Comparison of ENCODE assay signal across 1 cellular context in the genomic region with DNA sequence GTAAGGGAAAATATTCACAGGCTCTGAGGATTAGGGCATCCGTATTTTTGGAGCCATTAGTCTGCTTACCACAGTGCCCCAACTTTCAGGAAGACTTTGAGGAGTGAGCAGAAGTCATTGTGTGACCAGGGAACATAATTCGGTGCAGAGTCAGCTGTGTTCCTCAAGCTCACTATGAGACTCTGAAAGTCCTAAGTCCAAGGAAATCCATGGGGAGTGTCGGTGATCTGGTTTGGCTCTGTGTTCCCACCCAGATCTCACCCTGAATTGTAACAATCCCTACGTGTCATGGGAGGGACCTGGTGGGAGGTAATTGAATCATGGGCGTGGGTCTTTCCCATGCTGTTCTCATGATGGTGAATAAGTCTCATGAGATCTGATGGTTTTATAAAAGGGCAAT.
TF ChIP-seq lines count a peak whose summit lies in the region.

No MANE protein-coding gene starts in this region.

TF ChIP-seq in GM12878, 131 proteins besides CTCF, POLR2A, EP300 and RAD21:
- TF ChIP-seq, protein P1, sequence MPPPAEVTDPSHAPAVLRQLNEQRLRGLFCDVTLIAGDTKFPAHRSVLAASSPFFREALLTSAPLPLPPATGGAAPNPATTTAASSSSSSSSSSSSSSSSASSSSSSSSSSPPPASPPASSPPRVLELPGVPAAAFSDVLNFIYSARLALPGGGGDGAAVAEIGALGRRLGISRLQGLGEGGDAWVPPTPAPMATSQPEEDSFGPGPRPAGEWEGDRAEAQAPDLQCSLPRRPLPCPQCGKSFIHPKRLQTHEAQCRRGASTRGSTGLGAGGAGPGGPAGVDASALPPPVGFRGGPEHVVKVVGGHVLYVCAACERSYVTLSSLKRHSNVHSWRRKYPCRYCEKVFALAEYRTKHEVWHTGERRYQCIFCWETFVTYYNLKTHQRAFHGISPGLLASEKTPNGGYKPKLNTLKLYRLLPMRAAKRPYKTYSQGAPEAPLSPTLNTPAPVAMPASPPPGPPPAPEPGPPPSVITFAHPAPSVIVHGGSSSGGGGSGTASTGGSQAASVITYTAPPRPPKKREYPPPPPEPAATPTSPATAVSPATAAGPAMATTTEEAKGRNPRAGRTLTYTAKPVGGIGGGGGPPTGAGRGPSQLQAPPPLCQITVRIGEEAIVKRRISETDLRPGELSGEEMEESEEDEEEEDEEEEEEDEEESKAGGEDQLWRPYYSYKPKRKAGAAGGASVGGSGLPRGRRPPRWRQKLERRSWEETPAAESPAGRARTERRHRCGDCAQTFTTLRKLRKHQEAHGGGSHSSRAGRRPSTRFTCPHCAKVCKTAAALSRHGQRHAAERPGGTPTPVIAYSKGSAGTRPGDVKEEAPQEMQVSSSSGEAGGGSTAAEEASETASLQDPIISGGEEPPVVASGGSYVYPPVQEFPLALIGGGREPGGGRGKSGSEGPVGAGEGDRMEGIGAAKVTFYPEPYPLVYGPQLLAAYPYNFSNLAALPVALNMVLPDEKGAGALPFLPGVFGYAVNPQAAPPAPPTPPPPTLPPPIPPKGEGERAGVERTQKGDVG (CRISPR knock-in tag; IDR thresholded peaks at IDR 0.05): no peak
- TF ChIP-seq MEF2B (IDR thresholded peaks at IDR 0.05; ENCODE audit: partially characterized antibody, poor library complexity, severe bottlenecking): peak; percentile 40
